Comparison of ENCODE assay signal across 2 cellular contexts in genomic region chr3:131749826-131750225, GRCh38.
A peak's percentile ranks its signal among the peaks of the same experiment; 100 is the strongest.
TF ChIP-seq lines count a peak whose summit lies in the region.

No MANE protein-coding gene starts in this region.

TF ChIP-seq in GM23338, 12 proteins besides CTCF, POLR2A, EP300 and RAD21 (continued from another document):
- TF ChIP-seq ZNF462 (CRISPR knock-in tag; IDR thresholded peaks at IDR 0.05): 0 out of 2 replicates have a peak, but pooled peaks have one; percentile 16
- TF ChIP-seq POLR2AphosphoS5 (IDR thresholded peaks at IDR 0.05; ENCODE audit: low read depth): no peak
- no peak for TF ChIP-seq ZNF331 (CRISPR knock-in tag; IDR thresholded peaks at IDR 0.05; ENCODE audit: low read depth)

TF ChIP-seq in WTC11, 78 proteins besides CTCF, POLR2A, EP300 and RAD21:
- TF ChIP-seq AFF4 (CRISPR knock-in tag; IDR thresholded peaks at IDR 0.05; ENCODE audit: borderline replicate concordance) (no peak), E2F1 (CRISPR knock-in tag; IDR thresholded peaks at IDR 0.05) (no peak), ZBTB43 (CRISPR knock-in tag; IDR thresholded peaks at IDR 0.05) (no peak), IRF1 (CRISPR knock-in tag; IDR thresholded peaks at IDR 0.05) (no peak), GRHL2 (CRISPR knock-in tag; IDR thresholded peaks at IDR 0.05; ENCODE audit: insufficient replicate concordance, severe bottlenecking) (no peak), USF1 (CRISPR knock-in tag; IDR thresholded peaks at IDR 0.05) (no peak), NR1H2 (CRISPR knock-in tag; IDR thresholded peaks at IDR 0.05) (no peak), ARID4B (CRISPR knock-in tag; IDR thresholded peaks at IDR 0.05; ENCODE audit: borderline replicate concordance) (no peak), ZNF121 (CRISPR knock-in tag; IDR thresholded peaks at IDR 0.05) (no peak)
